Comparison of ENCODE assay signal across 8 cellular contexts in genomic region chr2:24919977-24920812, GRCh38. TPM values are rescaled to one million over a fixed set of nuclear protein-coding genes. Genes with fewer than 3 reads are reported as not detected.
A peak's percentile ranks its signal among the peaks of the same experiment; 100 is the strongest.
DNase-seq lines count a peak whose midpoint lies in the region; ATAC-seq, FAIRE-seq and TF ChIP-seq lines count a peak whose summit lies in the region.

ADCY3 (minus strand) TSS chr2:24920237; CDS start chr2:24918987, 1,250 bp downstream.

- intact Hi-C loops in activated B cell treated with CpG ODN at 0.5 μM for 24 hours (cut with micrococcal nuclease): loop anchor here (1.0 to 2.0 kb wide), 3 partner anchors 33 to 127 kb away; partner anchors contain the start of genes CENPO and PTRHD1

- H3K9ac ChIP-seq in keratinocyte (ENCODE audit: control insufficient read depth, extremely low read depth, insufficient read depth, low read length): peak within 1 kb of the TSS; percentile 76

- H3K4me3 Mint-ChIP-seq in IgD-negative memory B cell (peak within 1 kb of the TSS; percentile 88 to 96 (median 94)), activated B cell treated with CpG ODN at 0.5 μM for 24 hours (peak within 1 kb of the TSS; percentile 88)

- no peak for TF ChIP-seq CTCF in activated B cell treated with CpG ODN at 0.5 μM for 24 hours (IDR thresholded peaks at IDR 0.05)
- no peak for TF ChIP-seq CTCF in keratinocyte (optimal IDR thresholded peaks at IDR 0.05 in 1 of 3, IDR thresholded peaks at IDR 0.05 in 1 of 3, conservative IDR thresholded peaks at IDR 0.05 in 1 of 3; ENCODE audit: extremely low read depth in 1 of 3, insufficient read depth in 2 of 3, low read length in 3 of 3)

- H3K27ac ChIP-seq in caudate nucleus (ENCODE audit: low read depth, low read length): peak within 1 kb of the TSS; percentile 26
- peak within 1 kb of the TSS; percentile 60 for H3K27ac ChIP-seq in keratinocyte (ENCODE audit: control insufficient read depth, insufficient read depth, low read length)

- ATAC-seq in GM21447 (IDR thresholded peaks at IDR 0.05; ENCODE audit: unreplicated experiment): peak; percentile 57
- ATAC-seq in activated B cell treated with CpG ODN at 0.5 μM for 24 hours (ENCODE audit: low read depth): peak; percentile 79
- ATAC-seq in GM18873 (IDR thresholded peaks at IDR 0.05; ENCODE audit: low FRiP score, unreplicated experiment): no peak

- POLR2A ChIA-PET in activated B cell treated with CpG ODN at 0.5 μM for 24 hours (lab: Charles Lee): interaction anchor here (1.0 to 1.1 kb wide), 2 partner anchors 34 to 52 kb away, joined by 3 read pairs; no protein-coding TSS in a partner anchor

- CTCF ChIA-PET in activated B cell treated with CpG ODN at 0.5 μM for 24 hours (lab: Charles Lee): no interaction called here

- H3K4me1 ChIP-seq in keratinocyte (ENCODE audit: control insufficient read depth, extremely low read depth, insufficient read depth, low read length): peaks cover 14% of the 10 kb centered on the region

- FAIRE-seq in keratinocyte (lab: Jason Lieb, UNC): no peak

- peaks cover 7% of the 10 kb centered on the region in 2 experiments for H3K36me3 ChIP-seq in keratinocyte (ENCODE audit: control insufficient read depth in 2 of 2, extremely low read depth in 1 of 2, insufficient read depth in 2 of 2, low read length in 2 of 2)

- H3K36me3 Mint-ChIP-seq in IgD-negative memory B cell (no peaks in the 10 kb centered on the region), activated B cell treated with CpG ODN at 0.5 μM for 24 hours (ENCODE audit: low read depth) (no peaks in the 10 kb centered on the region)

- peak within 1 kb of the TSS; percentile 47 to 83 (median 80) for H3K4me3 ChIP-seq in keratinocyte (ENCODE audit: control insufficient read depth in 2 of 3, extremely low read depth in 1 of 3, insufficient read depth in 2 of 3, low read depth in 1 of 3, low read length in 3 of 3)

- H2AFZ ChIP-seq in keratinocyte (ENCODE audit: control insufficient read depth, low read length): peak within 1 kb of the TSS; percentile 91

- H3K4me1 Mint-ChIP-seq in IgD-negative memory B cell (peaks cover 11 to 19% (median 12%) of the 10 kb centered on the region in 3 donors), activated B cell treated with CpG ODN at 0.5 μM for 24 hours (peaks cover 24% of the 10 kb centered on the region)

- H3K27me3 Mint-ChIP-seq in IgD-negative memory B cell (no peaks in the 10 kb centered on the region), activated B cell treated with CpG ODN at 0.5 μM for 24 hours (no peaks in the 10 kb centered on the region)

- dilution Hi-C loops in keratinocyte (cut with MboI; ENCODE audit: extremely low pct_ligation_motif_present, low sequenced_read_pairs): no loop called here

- no peaks in the 10 kb centered on the region for H3K9me3 ChIP-seq in keratinocyte (ENCODE audit: control insufficient read depth, low read depth, low read length)

- peak within 1 kb of the TSS; percentile 93 for H3K4me2 ChIP-seq in keratinocyte (ENCODE audit: control insufficient read depth, extremely low read depth, insufficient read depth, low read depth, low read length)

- DNase-seq in Daoy (ENCODE audit: low read depth): peak; percentile 55
- peak; percentile 62 for DNase-seq in activated B cell treated with CpG ODN at 0.5 μM for 24 hours
- peak in 36 of 61 donors; percentile 27 to 81 (median 53) for DNase-seq in caudate nucleus (lab: John Stamatoyannopoulos, UW)
- DNase-seq in keratinocyte (ENCODE audit: low read depth, low spot score): no peak
- DNase-seq in stimulated activated CD4-positive, alpha-beta T cell treated with anti-CD3 and anti-CD28 coated beads, Interleukin-15, amount 100 ng/mL, for 1 hour (ENCODE audit: low read depth in 1 of 2, low spot score in 1 of 2): peak; percentile 30 to 47

- no peaks in the 10 kb centered on the region for H3K27me3 ChIP-seq in keratinocyte (ENCODE audit: control insufficient read depth, extremely low read depth, insufficient read depth, low read length)

- H3K9me3 Mint-ChIP-seq in IgD-negative memory B cell (no peaks in the 10 kb centered on the region), activated B cell treated with CpG ODN at 0.5 μM for 24 hours (no peaks in the 10 kb centered on the region)

- H3K79me2 ChIP-seq in keratinocyte (ENCODE audit: control insufficient read depth, insufficient read depth, low read length): peaks cover 34% of the 10 kb centered on the region

- H3K27ac Mint-ChIP-seq in IgD-negative memory B cell (peak within 1 kb of the TSS; percentile 76 to 93 (median 81)), activated B cell treated with CpG ODN at 0.5 μM for 24 hours (peak within 1 kb of the TSS; percentile 82)

- no peaks in the 10 kb centered on the region for H4K20me1 ChIP-seq in keratinocyte (ENCODE audit: control insufficient read depth, extremely low read depth, insufficient read depth, low read length)

- H3K9me1 ChIP-seq in keratinocyte (ENCODE audit: control insufficient read depth, extremely low read depth, insufficient read depth, low read length): peaks cover 2% of the 10 kb centered on the region

RNA-seq across cellular contexts. Expression of gene ADCY3, which starts in this region (rescaled TPM):
- total RNA-seq in Daoy (2014; rRNA removed; shearing (Covaris generic)): 15.4 and 16.4 TPM in 2 replicates
- polyA plus RNA-seq in IgD-negative memory B cell (25.9 TPM), keratinocyte (27.1 to 47.4 TPM (median 33.2 TPM) in 3 replicates)
- 99.9 and 126 TPM in 2 replicates for total RNA-seq in activated B cell treated with CpG ODN at 0.5 μM for 24 hours
- polyA plus RNA-seq in keratinocyte (2011; ENCODE audit: low read depth): 15.1 TPM
- polyA plus RNA-seq in keratinocyte (2011; cell fraction: cytosol; rRNA removed): 14.9 and 18.3 TPM in 2 replicates
- 64.9 and 72.3 TPM in 2 replicates for polyA plus RNA-seq in keratinocyte (2011; cell fraction: nucleus; rRNA removed)
- polyA plus RNA-seq in keratinocyte (2012; ENCODE audit: low replicate concordance): 16.4 and 41.4 TPM in 2 replicates
- 49.3 to 129 TPM (median 72.4 TPM) in 3 replicates for polyA minus RNA-seq in keratinocyte
- 47.8 TPM for polyA minus RNA-seq in keratinocyte (2011; cell fraction: cytosol; rRNA and poly(A)+ RNA removed)
- polyA minus RNA-seq in keratinocyte (2011; cell fraction: nucleus; rRNA and poly(A)+ RNA removed): 57.7 and 62.1 TPM in 2 replicates
